Comparison of ENCODE assay signal across 8 cellular contexts in genomic region chr11:72781313-72782080, GRCh38. TPM values are rescaled to one million over a fixed set of nuclear protein-coding genes. Genes with fewer than 3 reads are reported as not detected.
DNase-seq lines count a peak whose midpoint lies in the region; ATAC-seq and TF ChIP-seq lines count a peak whose summit lies in the region.

No MANE protein-coding gene starts in this region.

- peaks cover 8% of the 10 kb centered on the region for H3K27me3 ChIP-seq in HUES48 (ENCODE audit: control insufficient read depth, insufficient read depth, low read length)

- H3K27me3 Mint-ChIP-seq in activated CD4-positive, alpha-beta T cell treated with anti-CD3 and anti-CD28 coated beads, Interleukin-2, amount 10 ng/mL, durations not matched to agents 24 days and 14 days: peaks cover 5% of the 10 kb centered on the region

- no peaks in the 10 kb centered on the region for H3K9me3 Mint-ChIP-seq in activated CD4-positive, alpha-beta T cell treated with anti-CD3 and anti-CD28 coated beads, Interleukin-2, amount 10 ng/mL, durations not matched to agents 24 days and 14 days

- no peak overlapping the region for H3K27ac ChIP-seq in HUES48 (ENCODE audit: low read depth, low read length)
- peak overlapping the region; percentile 10 to 53 for H3K27ac ChIP-seq in coronary artery
- H3K27ac ChIP-seq in mesodermal cell (ENCODE audit: low read depth, low read length, severe bottlenecking): no peak overlapping the region

- WGBS in mesodermal cell (ENCODE audit: insufficient coverage in 2 of 2), 2 experiments: 1 to 3% methylated on average over 38 to 46 of the region's 89 CpGs

- peaks cover 9% of the 10 kb centered on the region; the same call in 1 of the 2 replicates for H3K4me1 ChIP-seq in HUES48 (ENCODE audit: control insufficient read depth, insufficient read depth, low read length)
- peaks cover 3% of the 10 kb centered on the region for H3K4me1 ChIP-seq in mesodermal cell (ENCODE audit: control insufficient read depth, insufficient read depth, low read length, poor library complexity, severe bottlenecking)

- H3K36me3 Mint-ChIP-seq in activated CD4-positive, alpha-beta T cell treated with anti-CD3 and anti-CD28 coated beads, Interleukin-2, amount 10 ng/mL, durations not matched to agents 24 days and 14 days (ENCODE audit: low read depth): no peaks in the 10 kb centered on the region

- H3K27ac Mint-ChIP-seq in activated CD4-positive, alpha-beta T cell treated with anti-CD3 and anti-CD28 coated beads, Interleukin-2, amount 10 ng/mL, durations not matched to agents 24 days and 14 days: no peak overlapping the region

- TF ChIP-seq CTCF in coronary artery (IDR thresholded peaks at IDR 0.05): no peak

- H3K4me3 Mint-ChIP-seq in activated CD4-positive, alpha-beta T cell treated with anti-CD3 and anti-CD28 coated beads, Interleukin-2, amount 10 ng/mL, durations not matched to agents 24 days and 14 days: peak overlapping the region; percentile 75

- no peaks in the 10 kb centered on the region for H3K9me3 ChIP-seq in HUES48 (ENCODE audit: control insufficient read depth, insufficient read depth, low read length)
- no peaks in the 10 kb centered on the region for H3K9me3 ChIP-seq in mesodermal cell (ENCODE audit: control insufficient read depth, low read length)

- ATAC-seq in GM19463 (IDR thresholded peaks at IDR 0.05; ENCODE audit: unreplicated experiment) (no peak), GM19467 (IDR thresholded peaks at IDR 0.05; ENCODE audit: unreplicated experiment) (no peak)

- DNase-seq in DMS79 (lab: John Stamatoyannopoulos, UW) (peak; percentile 17), coronary artery (ENCODE audit: low spot score) (no peak)
- DNase-seq in activated CD4-positive, alpha-beta T cell treated with anti-CD3 and anti-CD28 coated beads, Interleukin-2, amount 10 ng/mL, durations not matched to agents 24 days and 14 days: peak; percentile 89
- DNase-seq in stimulated activated CD8-positive, alpha-beta memory T cell treated with anti-CD3 and anti-CD28 coated beads, Interleukin-7, amount 100 ng/mL, for 4 hours (ENCODE audit: low read depth in 2 of 2): peak; percentile 23 to 62

- intact Hi-C loops in activated CD4-positive, alpha-beta T cell treated with anti-CD3 and anti-CD28 coated beads, Interleukin-2, amount 10 ng/mL, durations not matched to agents 24 days and 14 days (cut with micrococcal nuclease): no loop called here

- H3K9ac ChIP-seq in HUES48 (ENCODE audit: low read depth, low read length): no peak overlapping the region

- H3K4me1 Mint-ChIP-seq in activated CD4-positive, alpha-beta T cell treated with anti-CD3 and anti-CD28 coated beads, Interleukin-2, amount 10 ng/mL, durations not matched to agents 24 days and 14 days: peaks cover 27% of the 10 kb centered on the region

- H3K36me3 ChIP-seq in HUES48 (ENCODE audit: control insufficient read depth, insufficient read depth, low read length) (no peaks in the 10 kb centered on the region), mesodermal cell (ENCODE audit: control insufficient read depth, insufficient read depth, low read length) (no peaks in the 10 kb centered on the region)

- H3K4me3 ChIP-seq in HUES48 (ENCODE audit: low read depth, low read length) (peak overlapping the region; percentile 62), coronary artery (peak overlapping the region; percentile 94), mesodermal cell (ENCODE audit: extremely low read depth, insufficient read depth, low read length, poor library complexity, severe bottlenecking) (peak overlapping the region; percentile 46)

RNA-seq across cellular contexts. Expression of gene STARD10, which starts 12.3 kb away (rescaled TPM):
- 16.3 and 17.2 TPM in 2 replicates for total RNA-seq in activated CD4-positive, alpha-beta T cell treated with anti-CD3 and anti-CD28 coated beads, Interleukin-2, amount 10 ng/mL, durations not matched to agents 24 days and 14 days
- 56.6 TPM for polyA plus RNA-seq in mesodermal cell (2013, experiment 1 of 2)
- polyA plus RNA-seq in mesodermal cell (2013, experiment 2 of 2): 45.7 TPM

RNA-seq across cellular contexts. Expression of gene ARAP1, which starts 29.3 kb away (rescaled TPM):
- 76.9 and 81.5 TPM in 2 replicates for total RNA-seq in activated CD4-positive, alpha-beta T cell treated with anti-CD3 and anti-CD28 coated beads, Interleukin-2, amount 10 ng/mL, durations not matched to agents 24 days and 14 days
- polyA plus RNA-seq in mesodermal cell (2013, experiment 1 of 2): 54.9 TPM
- polyA plus RNA-seq in mesodermal cell (2013, experiment 2 of 2): 42.9 TPM

RNA-seq across cellular contexts. Expression of gene ATG16L2, which starts 32.7 kb away (rescaled TPM):
- 74.1 and 75.8 TPM in 2 replicates for total RNA-seq in activated CD4-positive, alpha-beta T cell treated with anti-CD3 and anti-CD28 coated beads, Interleukin-2, amount 10 ng/mL, durations not matched to agents 24 days and 14 days
- 23.8 TPM for polyA plus RNA-seq in mesodermal cell (2013, experiment 1 of 2)
- 18.5 TPM for polyA plus RNA-seq in mesodermal cell (2013, experiment 2 of 2)

Comparison
In these comparisons a context has a peak if more than half of its experiments do, and no peak if none do; other contexts are left out.
1. H3K27ac ChIP-seq: peak in coronary artery (2 of 2); none in HUES48 (single experiment) and mesodermal cell (single experiment).
2. Peak in every context shown above with its lines, with median percentiles within 50 percentile points of each other: H3K4me3 ChIP-seq.